ENCODE assay signal across 1 cellular context in genomic region chr16:20764448-20764847, GRCh38.
TF ChIP-seq lines count a peak whose summit lies in the region.

No MANE protein-coding gene starts in this region.

TF ChIP-seq in HepG2, 621 proteins besides CTCF, POLR2A, EP300 and RAD21:
- peak; percentile 59; the same call in 1 of the 2 replicates for TF ChIP-seq CEBPG (CRISPR knock-in tag; IDR thresholded peaks at IDR 0.05)
- TF ChIP-seq ZNF441 (CRISPR knock-in tag; IDR thresholded peaks at IDR 0.05; ENCODE audit: borderline replicate concordance), result 0 out of 2 replicates have a peak, but pooled peaks have one; percentile 29
- TF ChIP-seq CEBPB (IDR thresholded peaks at IDR 0.05; ENCODE audit: borderline replicate concordance, low read depth, low read length), result peak; percentile 26; the same call in 1 of the 2 replicates
- TF ChIP-seq JUN (CRISPR knock-in tag; IDR thresholded peaks at IDR 0.05), result 0 out of 2 replicates have a peak, but pooled peaks have one; percentile 12
- 0 out of 2 replicates have a peak, but pooled peaks have one; percentile 39 for TF ChIP-seq ATF3 (CRISPR knock-in tag; IDR thresholded peaks at IDR 0.05)
- TF ChIP-seq ZNF678 (CRISPR knock-in tag; IDR thresholded peaks at IDR 0.05), result 0 out of 2 replicates have a peak, but pooled peaks have one; percentile 55
